Comparison of ENCODE assay signal across 21 cellular contexts in genomic region chr11:125441648-125442410, GRCh38.
A peak's percentile ranks its signal among the peaks of the same experiment; 100 is the strongest.
DNase-seq lines count a peak whose midpoint lies in the region; ATAC-seq lines count a peak whose summit lies in the region.
"Had no signal": no experiment of that assay in that cellular context is flagged by ENCODE, and none has a peak within 500 bp of the region (broad histone marks: within the 10 kb centered on the region; RNA-seq: fewer than 3 reads in every experiment).

No MANE protein-coding gene starts in this region.

- peak overlapping the region; percentile 22; the same call in 1 of the 2 replicates for H3K4me3 ChIP-seq in HUES48 (ENCODE audit: low read depth, low read length)
- H3K4me3 ChIP-seq: gastrocnemius medialis, MG63 had no signal

- peaks cover 4% of the 10 kb centered on the region; the same call in 1 of the 2 replicates for H3K36me3 ChIP-seq in HUES48 (ENCODE audit: control insufficient read depth, insufficient read depth, low read length)
- H3K36me3 ChIP-seq: gastrocnemius medialis, MG63 had no signal

- ATAC-seq in GM21717 (IDR thresholded peaks at IDR 0.05; ENCODE audit: unreplicated experiment) (no peak), GM21381 (IDR thresholded peaks at IDR 0.05; ENCODE audit: unreplicated experiment) (no peak)
- ATAC-seq: gastrocnemius medialis, natural killer cell had no signal

- intact Hi-C loops in posterior cingulate gyrus (cut with DNase I) = no loop called here

- peak in 36 of 58 donors; percentile 17 to 80 (median 40) for DNase-seq in anterior cingulate cortex (lab: John Stamatoyannopoulos, UW)
- peak; percentile 52 to 76 for DNase-seq in hippocampal formation (lab: John Stamatoyannopoulos, UW)
- peak in 8 of 10 donors; percentile 58 to 94 (median 74) for DNase-seq in posterior cingulate gyrus
- no peak for DNase-seq in activated naive CD4-positive, alpha-beta T cell treated with Interleukin-2 at 50 U/mL for 16 hours
- DNase-seq in NCI-H748 (lab: John Stamatoyannopoulos, UW; ENCODE audit: unreplicated experiment) = no peak
- DNase-seq: activated CD4-positive, alpha-beta T cell treated with anti-CD3 and anti-CD28 coated beads, Interleukin-2, amount 50 U/mL, for 1 hour; activated naive CD4-positive, alpha-beta T cell treated with anti-CD3 and anti-CD28 coated beads for 36 hours; AML-193; gastrocnemius medialis; IMR-90; mammary epithelial cell; MG63; natural killer cell; NCI-H187; NCI-H446 treated with DMSO at 0.1 percent for 48 hours; stimulated activated CD4-positive, alpha-beta T cell treated with anti-CD3 and anti-CD28 coated beads, Interleukin-12 subunit alpha, Interleukin-12 subunit beta, amount 100 ng/mL, for 4 hours; SW 1271 had no signal

- H3K4me1 ChIP-seq in HUES48 (ENCODE audit: control insufficient read depth, insufficient read depth, low read length) = peaks cover 37% of the 10 kb centered on the region
- H3K4me1 ChIP-seq: gastrocnemius medialis had no signal

- peak overlapping the region; percentile 63 for H3K27ac ChIP-seq in HUES48 (ENCODE audit: low read depth, low read length)
- H3K27ac ChIP-seq: epithelial cell of prostate, gastrocnemius medialis had no signal

- no peak overlapping the region for H3K9ac ChIP-seq in HUES48 (ENCODE audit: low read depth, low read length)

- no peaks in the 10 kb centered on the region for H3K27me3 ChIP-seq in HUES48 (ENCODE audit: control insufficient read depth, insufficient read depth, low read length)
- H3K27me3 ChIP-seq: MG63 had no signal

- no peaks in the 10 kb centered on the region for H3K9me3 ChIP-seq in HUES48 (ENCODE audit: control insufficient read depth, insufficient read depth, low read length)
- H3K9me3 ChIP-seq: gastrocnemius medialis, MG63 had no signal

Comparison
In these comparisons a context has a peak if more than half of its experiments do, and no peak if none do; other contexts are left out.
1. DNase-seq: peak in anterior cingulate cortex (36 of 58), hippocampal formation (2 of 2) and posterior cingulate gyrus (8 of 10); none in activated naive CD4-positive, alpha-beta T cell treated with Interleukin-2 at 50 U/mL for 16 hours (single experiment) and NCI-H748 (single experiment).